8 cellular contexts compared by ENCODE assay signal in genomic region chr2:30230855-30231725, GRCh38. TPM values are rescaled to one million over a fixed set of nuclear protein-coding genes. Genes with fewer than 3 reads are reported as not detected.
DNase-seq lines count a peak whose midpoint lies in the region; ATAC-seq and TF ChIP-seq lines count a peak whose summit lies in the region.

TSS of gene LBH (plus strand) at chr2:30231534. CDS start at chr2:30231739, 205 bp downstream.

- H3K27ac Mint-ChIP-seq in neural crest cell (ENCODE audit: unreplicated experiment): peak within 1 kb of the TSS; percentile 27

- H3K27ac ChIP-seq in BLaER1 (peak within 1 kb of the TSS; percentile 92), RWPE1 (peak within 1 kb of the TSS; percentile 15; the same call in 1 of the 2 replicates), stomach smooth muscle (ENCODE audit: low read length) (peak within 1 kb of the TSS; percentile 77)

- POLR2A ChIA-PET in RWPE1 (lab: Yijun Ruan, JAX; ENCODE audit: low non-redundant PET): no interaction called here

- H3K4me3 ChIP-seq in BLaER1 (peak within 1 kb of the TSS; percentile 84), foreskin fibroblast (ENCODE audit: low read depth in 1 of 2, low read length in 2 of 2) (peak within 1 kb of the TSS; percentile 84 to 89), stomach smooth muscle (ENCODE audit: low read length in 2 of 2) (peak within 1 kb of the TSS; percentile 76 to 86)

- CTCF ChIA-PET in RWPE1 (lab: Yijun Ruan, JAX): interaction anchor here (0.6 kb wide), 1 partner anchor 483 kb away, joined by 7 read pairs; no protein-coding TSS in a partner anchor

- DNase-seq in HT1080 (ENCODE audit: low read depth) (peak; percentile 45), RWPE1 (ENCODE audit: low spot score) (peak; percentile 60), foreskin fibroblast (peak; percentile 72 to 85), neural crest cell (ENCODE audit: low read depth, low spot score) (peak; percentile 75)
- DNase-seq in activated effector memory CD4-positive, alpha-beta T cell treated with anti-CD3 and anti-CD28 coated beads, Interleukin-2, amount 50 U/mL, for 16 hours: peak; percentile 96

- peak within 1 kb of the TSS; percentile 90 for H3K4me3 Mint-ChIP-seq in neural crest cell

- no peaks in the 10 kb centered on the region for H3K9me3 ChIP-seq in BLaER1
- H3K9me3 ChIP-seq in stomach smooth muscle (ENCODE audit: control insufficient read depth in 2 of 2, low read length in 2 of 2): no peaks in the 10 kb centered on the region

- H3K9me3 Mint-ChIP-seq in neural crest cell: no peaks in the 10 kb centered on the region

- H3K36me3 ChIP-seq in BLaER1: peaks cover 19% of the 10 kb centered on the region
- peaks cover 0 to 8% of the 10 kb centered on the region in 2 donors for H3K36me3 ChIP-seq in stomach smooth muscle (ENCODE audit: control insufficient read depth in 2 of 2, insufficient read depth in 2 of 2, low read length in 2 of 2)

- peaks cover 19% of the 10 kb centered on the region for H3K4me1 Mint-ChIP-seq in neural crest cell

- peak within 1 kb of the TSS; percentile 91 for H3K9ac ChIP-seq in BLaER1
- H3K9ac ChIP-seq in stomach smooth muscle (ENCODE audit: low read length in 2 of 2): peak within 1 kb of the TSS; percentile 80 to 81

- peak; percentile 49 for ATAC-seq in GM19397 (IDR thresholded peaks at IDR 0.05; ENCODE audit: unreplicated experiment)

- peaks cover 48% of the 10 kb centered on the region for H3K27me3 Mint-ChIP-seq in neural crest cell (ENCODE audit: low read depth)

- no peak for TF ChIP-seq CTCF in RWPE1 (conservative IDR thresholded peaks at IDR 0.05; ENCODE audit: low read depth)
- TF ChIP-seq CTCF in foreskin fibroblast (IDR thresholded peaks at IDR 0.05; ENCODE audit: low read depth, low read length): no peak
- TF ChIP-seq CTCF in neural crest cell (conservative IDR thresholded peaks at IDR 0.05): no peak

- peak within 1 kb of the TSS; percentile 100 for H3K4me2 ChIP-seq in BLaER1

- H3K36me3 Mint-ChIP-seq in neural crest cell (ENCODE audit: low read depth): no peaks in the 10 kb centered on the region

- H3K4me1 ChIP-seq in BLaER1: peaks cover 39% of the 10 kb centered on the region
- peaks cover 38% of the 10 kb centered on the region for H3K4me1 ChIP-seq in stomach smooth muscle (ENCODE audit: control insufficient read depth, insufficient read depth, low read length)

- peaks cover 28% of the 10 kb centered on the region for H4K20me1 ChIP-seq in BLaER1

- H3K27me3 ChIP-seq in BLaER1: peaks cover 16% of the 10 kb centered on the region; the same call in 1 of the 2 replicates
- no peaks in the 10 kb centered on the region for H3K27me3 ChIP-seq in stomach smooth muscle (ENCODE audit: control insufficient read depth in 1 of 2, insufficient read depth in 2 of 2, low read length in 2 of 2)

RNA-seq across cellular contexts. Expression of gene LBH, which starts in this region (rescaled TPM):
- total RNA-seq in HT1080 (2014; rRNA removed; shearing (Covaris generic)): 7.0 and 10.1 TPM in 2 replicates
- 6.4 and 7.6 TPM in 2 replicates for polyA plus RNA-seq in HT1080 (2015; cell fraction: cytosol; rRNA removed)
- 3.0 and 3.6 TPM in 2 replicates for polyA plus RNA-seq in HT1080 (2015; cell fraction: nucleus; rRNA removed)
- total RNA-seq in neural crest cell: 16.1 and 16.7 TPM in 2 replicates

Comparison
In these comparisons a context has a peak if more than half of its experiments do, and no peak if none do; other contexts are left out.
1. Peak in every context shown above with its lines: DNase-seq, ATAC-seq, H3K4me3 ChIP-seq and H3K27ac ChIP-seq.
2. H3K27ac ChIP-seq: peak in every context shown above with its lines; median percentile 92 in BLaER1; 77 in stomach smooth muscle; 15 in RWPE1.
3. DNase-seq: peak in every context shown above with its lines; median percentile 96 in activated effector memory CD4-positive, alpha-beta T cell treated with anti-CD3 and anti-CD28 coated beads, Interleukin-2, amount 50 U/mL, for 16 hours; 78 in foreskin fibroblast; 75 in neural crest cell; 60 in RWPE1; 45 in HT1080.